ENCODE assay signal across 26 cellular contexts in the genomic region with DNA sequence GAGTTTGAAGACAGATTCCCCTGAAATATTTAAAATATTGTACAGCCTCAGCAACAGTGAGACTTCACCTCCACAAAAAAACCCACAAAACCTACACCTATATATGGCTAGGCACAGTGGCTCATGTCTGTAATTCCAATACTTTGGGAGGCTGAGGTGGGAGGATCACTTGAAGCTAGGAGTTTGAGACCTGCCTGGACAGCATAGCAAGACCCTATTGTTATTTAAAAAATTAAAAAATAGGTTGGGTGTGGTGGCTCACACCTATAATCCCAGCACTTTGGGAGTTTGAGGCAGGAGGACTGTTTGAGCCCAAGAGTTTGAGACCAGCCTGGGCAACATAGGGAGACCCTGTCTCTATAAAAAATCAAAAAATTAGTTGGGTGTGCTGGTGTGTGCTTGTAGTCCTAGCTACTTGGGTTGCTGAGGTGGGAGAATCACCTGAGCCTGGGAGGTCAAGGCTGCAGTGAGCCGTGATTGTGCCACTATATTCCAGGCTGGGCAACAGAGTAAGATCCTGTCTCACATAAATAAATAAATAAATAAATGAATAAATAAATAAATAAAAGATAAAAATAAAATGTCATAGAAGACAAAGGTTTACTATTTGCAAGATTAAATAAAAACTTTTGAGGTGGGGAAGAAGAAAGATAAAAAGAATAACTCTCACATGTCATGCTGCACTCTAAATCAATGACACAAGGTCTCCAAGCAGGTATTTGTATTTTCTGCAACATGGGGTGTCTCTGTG. TPM values are rescaled to one million over a fixed set of nuclear protein-coding genes. Genes with fewer than 3 reads are reported as not detected.
DNase-seq lines count a peak whose midpoint lies in the region; ATAC-seq, FAIRE-seq and TF ChIP-seq lines count a peak whose summit lies in the region.
"Had no signal": no experiment of that assay in that cellular context is flagged by ENCODE, and none has a peak within 500 bp of the region (broad histone marks: within the 10 kb centered on the region; RNA-seq: fewer than 3 reads in every experiment).

No MANE protein-coding gene starts in this region.

- no peak overlapping the region for H2BK20ac ChIP-seq in H1 (ENCODE audit: low read length)

- no peak overlapping the region for H3K9ac ChIP-seq in HepG2 (ENCODE audit: insufficient read depth, low read depth, low read length)
- H3K9ac ChIP-seq in H1 (replicated peaks in 1 of 4; ENCODE audit: extremely low read depth in 1 of 4, low read depth in 3 of 4, low read length in 3 of 4): no peak overlapping the region
- H3K9ac ChIP-seq: BLaER1 had no signal

- H3K79me1 ChIP-seq in H1 (ENCODE audit: low read depth, low read length): no peaks in the 10 kb centered on the region; the same call in 1 of the 2 replicates

- H4K91ac ChIP-seq in H1 (replicated peaks; ENCODE audit: insufficient read length, low read length): no peak overlapping the region

- in situ Hi-C loops in HepG2 (cut with HindIII; ENCODE audit: extremely low pct_ligation_motif_present, low pct_unique_long_range_greater_than_20kb): no loop called here

- no peak overlapping the region for H3K4me3 ChIP-seq in HepG2 (replicated peaks in 1 of 3; ENCODE audit: insufficient read depth in 1 of 3, low read depth in 2 of 3, low read length in 3 of 3)
- no peak overlapping the region for H3K4me3 ChIP-seq in right lobe of liver
- no peak overlapping the region for H3K4me3 ChIP-seq in HEK293 (ENCODE audit: low read depth, low read length)
- H3K4me3 ChIP-seq in H1 (ENCODE audit: extremely low read depth in 1 of 4, insufficient read depth in 2 of 4, low read depth in 3 of 4, low read length in 4 of 4): no peak overlapping the region
- H3K4me3 ChIP-seq in lower lobe of right lung: no peak overlapping the region
- H3K4me3 ChIP-seq: BLaER1, GM12878 had no signal

- WGBS in HepG2 (ENCODE audit: low lambda C conversion rate): 100% methylated on average over 1 of the region's 1 CpG
- WGBS in right lobe of liver (ENCODE audit: insufficient coverage, low coverage, low lambda C conversion rate, missing lambda C conversion rate): 67% methylated on average over 1 of the region's 1 CpG
- WGBS in H1 (ENCODE audit: extremely low coverage in 1 of 2, insufficient coverage in 1 of 2, insufficient read length in 1 of 2, insufficient replicate concordance in 2 of 2, low coverage in 1 of 2, low lambda C conversion rate in 2 of 2, missing lambda C conversion rate in 1 of 2), 2 experiments: 94% methylated on average over 1 of the region's 1 CpG; no CpG with 5 or more reads in 1 of the 2 experiments

- no peak overlapping the region for H4K5ac ChIP-seq in H1 (ENCODE audit: insufficient read length, low read depth, low read length)

- H2BK120ac ChIP-seq in H1 (replicated peaks; ENCODE audit: low read depth, low read length): no peak overlapping the region

- H2BK5ac ChIP-seq in H1 (ENCODE audit: low read depth, low read length): no peak overlapping the region

- H3K27ac Mint-ChIP-seq in activated T-helper 17 cell treated with anti-CD3 and anti-CD28 coated beads, Interleukin-2, amount 50 U/mL, for 72 hours: no peak overlapping the region
- H3K27ac Mint-ChIP-seq: CD4-positive, CD25-positive, alpha-beta regulatory T cell; CD8-positive, alpha-beta memory T cell had no signal

- TF ChIP-seq EP300 in HepG2 (IDR thresholded peaks at IDR 0.05; ENCODE audit: low read depth in 2 of 2, low read length in 2 of 2) (no peak), HepG2 (CRISPR knock-in tag; IDR thresholded peaks at IDR 0.05; ENCODE audit: borderline replicate concordance) (no peak), H1 (IDR thresholded peaks at IDR 0.05; ENCODE audit: borderline replicate concordance in 1 of 2, low read depth in 2 of 2, low read length in 2 of 2) (no peak)

- H3K4ac ChIP-seq in H1 (replicated peaks; ENCODE audit: insufficient read length, low read depth, low read length): no peak overlapping the region

- no peaks in the 10 kb centered on the region for H3K4me1 Mint-ChIP-seq in activated T-helper 17 cell treated with anti-CD3 and anti-CD28 coated beads, Interleukin-2, amount 50 U/mL, for 72 hours

- H3K14ac ChIP-seq in H1 (ENCODE audit: insufficient read length): no peak overlapping the region

- no peaks in the 10 kb centered on the region for H3K23me2 ChIP-seq in H1 (ENCODE audit: low read depth, low read length)

- peaks cover 0 to 36% of the 10 kb centered on the region in 2 experiments; a peak in 4 of 5 replicates for H3K36me3 ChIP-seq in HepG2 (replicated peaks in 1 of 2; ENCODE audit: control insufficient read depth in 1 of 2, insufficient read depth in 2 of 2, low read length in 2 of 2)
- H3K36me3 ChIP-seq in right lobe of liver: peaks cover 0 to 2% (median 0%) of the 10 kb centered on the region in 4 donors
- H3K36me3 ChIP-seq in HEK293 (ENCODE audit: control insufficient read depth in 2 of 2, insufficient read depth in 1 of 2, low read length in 2 of 2): peaks cover 13 to 51% of the 10 kb centered on the region in 2 experiments
- peaks cover 0 to 46% (median 10%) of the 10 kb centered on the region in 4 experiments; a peak in 4 of 8 replicates for H3K36me3 ChIP-seq in H1 (ENCODE audit: control insufficient read depth in 2 of 4, insufficient read depth in 4 of 4, low read length in 3 of 4)
- peaks cover 39% of the 10 kb centered on the region for H3K36me3 ChIP-seq in lower lobe of right lung

- H3K9me3 ChIP-seq in HepG2 (ENCODE audit: low read length): no peaks in the 10 kb centered on the region
- no peaks in the 10 kb centered on the region for H3K9me3 ChIP-seq in right lobe of liver
- no peaks in the 10 kb centered on the region for H3K9me3 ChIP-seq in HEK293 (ENCODE audit: control insufficient read depth, insufficient read depth, low read depth, low read length)
- no peaks in the 10 kb centered on the region for H3K9me3 ChIP-seq in H1 (ENCODE audit: insufficient read depth in 2 of 2, low read depth in 1 of 2, low read length in 1 of 2)
- H3K9me3 ChIP-seq in lower lobe of right lung: no peaks in the 10 kb centered on the region
- H3K9me3 ChIP-seq: BE2C had no signal

- no peak for TF ChIP-seq RAD21 in HepG2 (CRISPR knock-in tag; IDR thresholded peaks at IDR 0.05)
- no peak for TF ChIP-seq RAD21 in H1 (IDR thresholded peaks at IDR 0.05 in 1 of 2, conservative IDR thresholded peaks at IDR 0.05 in 1 of 2; ENCODE audit: low read depth in 2 of 2, low read length in 2 of 2)

- H3K18ac ChIP-seq in H1 (ENCODE audit: extremely low read depth, low read length): no peak overlapping the region

- peaks cover 4% of the 10 kb centered on the region for H3K79me2 ChIP-seq in HepG2 (ENCODE audit: insufficient read depth, low read length)
- H3K79me2 ChIP-seq in H1 (ENCODE audit: control insufficient read depth in 1 of 2, insufficient read depth in 2 of 2, low read length in 2 of 2): no peaks in the 10 kb centered on the region

- no peak overlapping the region for H2BK12ac ChIP-seq in H1 (ENCODE audit: low read depth, low read length)

- TF ChIP-seq CTCF in HepG2 (CRISPR knock-in tag; IDR thresholded peaks at IDR 0.05): no peak
- TF ChIP-seq CTCF in right lobe of liver (IDR thresholded peaks at IDR 0.05): no peak
- TF ChIP-seq CTCF in HEK293 (tag by site-specific recombination; IDR thresholded peaks at IDR 0.05): no peak
- no peak for TF ChIP-seq CTCF in H1 (IDR thresholded peaks at IDR 0.05; ENCODE audit: control extremely low read depth in 1 of 3, insufficient read depth in 1 of 3, low read depth in 1 of 3, low read length in 3 of 3)
- TF ChIP-seq CTCF in lower lobe of right lung (IDR thresholded peaks at IDR 0.05): no peak

- H3K36me3 Mint-ChIP-seq in activated T-helper 17 cell treated with anti-CD3 and anti-CD28 coated beads, Interleukin-2, amount 50 U/mL, for 72 hours (ENCODE audit: low read depth): peaks cover 77% of the 10 kb centered on the region

- CTCF ChIA-PET in HepG2 (lab: Yijun Ruan, JAX; ENCODE audit: low intra/inter-chr PET ratio, low total read pairs) (no interaction called here), HEK293 (lab: Yijun Ruan, JAX) (interaction anchor here (0.6 kb wide), 1 partner anchor 73 kb away, joined by 3 read pairs; no protein-coding TSS in a partner anchor), H1 (lab: Charles Lee; ENCODE audit: partially characterized antibody) (no interaction called here)

- H2AK5ac ChIP-seq in H1 (ENCODE audit: low read depth, low read length): no peak overlapping the region

- BruUV-seq in HepG2 (replicated peaks; lab: Mats Ljungman, UMichigan): no TSS peak

- no peak overlapping the region for H3K23ac ChIP-seq in H1 (ENCODE audit: insufficient read length)

- H2AFZ ChIP-seq in HepG2 (ENCODE audit: low read length) (no peak overlapping the region), H1 (ENCODE audit: low read length) (no peak overlapping the region)

- H3K9me3 Mint-ChIP-seq in activated T-helper 17 cell treated with anti-CD3 and anti-CD28 coated beads, Interleukin-2, amount 50 U/mL, for 72 hours: no peaks in the 10 kb centered on the region

- DNase-seq in HepG2 (ENCODE audit: low spot score): no peak
- no peak for DNase-seq in right lobe of liver
- no peak for DNase-seq in H1 (ENCODE audit: low read depth in 1 of 2, low spot score in 2 of 2)
- no peak for DNase-seq in NCI-H1436 treated with DMSO at 0.1 percent for 48 hours (lab: John Stamatoyannopoulos, UW)
- no peak for DNase-seq in lower lobe of right lung
- DNase-seq: ACHN; BE2C; C1 segment of cervical spinal cord; CD4-positive, alpha-beta memory T cell; CD8-positive, alpha-beta memory T cell; COR-L47; DMS 273 treated with DMSO at 0.1 percent for 48 hours; DMS153; DMS53; DMS79; DND-41; EL; GDM1 had no signal

- POLR2A ChIA-PET in HepG2 (lab: Yijun Ruan, JAX): no interaction called here
- POLR2A ChIA-PET in HEK293 (lab: Yijun Ruan, JAX): no interaction called here
- POLR2A ChIA-PET in H1 (lab: Charles Lee; ENCODE audit: partially characterized antibody): no interaction called here

- H3K27me3 ChIP-seq in HepG2 (ENCODE audit: control insufficient read depth in 1 of 2, insufficient read depth in 2 of 2, low read length in 2 of 2) (no peaks in the 10 kb centered on the region), right lobe of liver (no peaks in the 10 kb centered on the region), H1 (replicated peaks in 1 of 4; ENCODE audit: control insufficient read depth in 3 of 4, extremely low read depth in 1 of 4, insufficient read depth in 3 of 4, low read length in 3 of 4) (no peaks in the 10 kb centered on the region), lower lobe of right lung (ENCODE audit: low read depth) (no peaks in the 10 kb centered on the region)
- H3K27me3 ChIP-seq: BE2C, BLaER1 had no signal

- H3K56ac ChIP-seq in H1 (replicated peaks; ENCODE audit: insufficient read length, low read depth, low read length): no peak overlapping the region

- TF ChIP-seq POLR2A in HepG2 (IDR thresholded peaks at IDR 0.05; ENCODE audit: insufficient read depth in 1 of 2, low read depth in 2 of 2, low read length in 2 of 2) (no peak), right lobe of liver (IDR thresholded peaks at IDR 0.05) (no peak), H1 (IDR thresholded peaks at IDR 0.05; ENCODE audit: control extremely low read depth in 1 of 2, low read depth in 2 of 2, low read length in 2 of 2) (no peak)

- H3K4me2 ChIP-seq in HepG2 (ENCODE audit: low read depth, low read length) (no peak overlapping the region), H1 (ENCODE audit: insufficient read depth in 1 of 2, low read depth in 2 of 2, low read length in 2 of 2) (no peak overlapping the region)
- H3K4me2 ChIP-seq: BLaER1 had no signal

- no peak overlapping the region for H3K27ac ChIP-seq in HepG2 (ENCODE audit: extremely low read length, insufficient read depth, low read length)
- no peak overlapping the region for H3K27ac ChIP-seq in right lobe of liver
- H3K27ac ChIP-seq in HEK293 (ENCODE audit: extremely low read depth, low read depth, low read length): no peak overlapping the region
- peak overlapping the region; percentile 24; the same call in 1 of the 2 replicates for H3K27ac ChIP-seq in H1 (ENCODE audit: low read depth, low read length)
- H3K27ac ChIP-seq in lower lobe of right lung: no peak overlapping the region
- H3K27ac ChIP-seq: 22Rv1, BLaER1 had no signal

- H3K4me3 Mint-ChIP-seq in activated T-helper 17 cell treated with anti-CD3 and anti-CD28 coated beads, Interleukin-2, amount 50 U/mL, for 72 hours: no peak overlapping the region
- H3K4me3 Mint-ChIP-seq: CD14-positive monocyte; CD4-positive, alpha-beta memory T cell; CD4-positive, CD25-positive, alpha-beta regulatory T cell; CD8-positive, alpha-beta memory T cell had no signal

- no peak overlapping the region for H2BK15ac ChIP-seq in H1 (ENCODE audit: low read length)

- H4K20me1 ChIP-seq in HepG2 (ENCODE audit: insufficient read depth, low read length): no peaks in the 10 kb centered on the region
- H4K20me1 ChIP-seq in H1 (replicated peaks in 1 of 2; ENCODE audit: control insufficient read depth in 1 of 2, insufficient read depth in 2 of 2, low read length in 2 of 2): no peaks in the 10 kb centered on the region
- H4K20me1 ChIP-seq: BLaER1 had no signal

- intact Hi-C loops in HepG2 (cut with micrococcal nuclease; ENCODE audit: unreplicated experiment) (loop anchor here (5.0 kb wide), 1 partner anchor 134 kb away; no protein-coding TSS in a partner anchor), right lobe of liver (cut with DNase I) (no loop called here), lower lobe of right lung (cut with DNase I) (no loop called here)

- no peak overlapping the region for H4K8ac ChIP-seq in H1 (ENCODE audit: extremely low read depth, insufficient read depth, low read length)

- H3K4me1 ChIP-seq in HepG2 (ENCODE audit: insufficient read depth, low read length) (peaks cover 39% of the 10 kb centered on the region), right lobe of liver (peaks cover 0 to 10% (median 0%) of the 10 kb centered on the region in 4 donors), HEK293 (ENCODE audit: control insufficient read depth, insufficient read depth, low read length) (no peaks in the 10 kb centered on the region), H1 (replicated peaks in 1 of 4; ENCODE audit: control insufficient read depth in 3 of 4, insufficient read depth in 4 of 4, low read length in 3 of 4) (no peaks in the 10 kb centered on the region), lower lobe of right lung (peaks cover 5% of the 10 kb centered on the region)
- H3K4me1 ChIP-seq: BE2C, BLaER1 had no signal

- no peak for FAIRE-seq in HepG2 (lab: Jason Lieb, UNC)
- FAIRE-seq in H1 (lab: Jason Lieb, UNC): no peak
- FAIRE-seq: GM12878, GM19239 had no signal

- ATAC-seq in HepG2: no peak
- no peak for ATAC-seq in right lobe of liver
- no peak for ATAC-seq in activated T-helper 17 cell treated with anti-CD3 and anti-CD28 coated beads, Interleukin-2, amount 50 U/mL, for 72 hours (replicated peaks)
- ATAC-seq in lower lobe of right lung: no peak
- ATAC-seq: GM12878 had no signal

- no peaks in the 10 kb centered on the region for H3K27me3 Mint-ChIP-seq in activated T-helper 17 cell treated with anti-CD3 and anti-CD28 coated beads, Interleukin-2, amount 50 U/mL, for 72 hours
- H3K27me3 Mint-ChIP-seq: CD4-positive, alpha-beta memory T cell; CD4-positive, CD25-positive, alpha-beta regulatory T cell; CD8-positive, alpha-beta memory T cell had no signal

RNA-seq across cellular contexts. Expression of a gene that starts 51.1 kb away (rescaled TPM):
- 80.1 and 103 TPM in 2 replicates for total RNA-seq in HepG2 (2016; rRNA removed; fragmentation: Illumina TruSeq; extraction: Trizol)
- 37.4 and 43.4 TPM in 2 replicates for total RNA-seq in HepG2 (2016; cell fraction: cytosol; rRNA removed; fragmentation: Illumina TruSeq; extraction: Trizol; ENCODE audit: low read depth)
- total RNA-seq in HepG2 (2016; cell fraction: insoluble cytoplasmic fraction; rRNA removed; fragmentation: Illumina TruSeq; extraction: Trizol): 81.0 and 99.9 TPM in 2 replicates
- total RNA-seq in HepG2 (2016; cell fraction: membrane; rRNA removed; fragmentation: Illumina TruSeq; extraction: Trizol): 77.6 and 80.4 TPM in 2 replicates
- total RNA-seq in HepG2 (2016; cell fraction: nucleus; rRNA removed; fragmentation: Illumina TruSeq; extraction: Trizol): 80.5 and 89.7 TPM in 2 replicates
- 19.6 and 23.4 TPM in 2 replicates for polyA plus RNA-seq in HepG2 (2011; rRNA removed)
- 9.3 and 13.2 TPM in 2 replicates for polyA plus RNA-seq in HepG2 (2011; cell fraction: cytosol; rRNA removed)
- 14.0 and 14.7 TPM in 2 replicates for polyA plus RNA-seq in HepG2 (2011; cell fraction: nucleus; rRNA removed)
- 35.1 and 43.4 TPM in 2 replicates for polyA plus RNA-seq in HepG2 (2012)
- 37.5 and 43.9 TPM in 2 replicates for polyA plus RNA-seq in HepG2 (2016; cell fraction: cytosol; fragmentation: Illumina TruSeq; extraction: Trizol; ENCODE audit: low read depth)
- polyA plus RNA-seq in HepG2 (2016; cell fraction: insoluble cytoplasmic fraction; fragmentation: Illumina TruSeq; extraction: Trizol; ENCODE audit: low read depth): 94.9 and 98.5 TPM in 2 replicates
- 69.8 and 72.8 TPM in 2 replicates for polyA plus RNA-seq in HepG2 (2016; cell fraction: membrane; fragmentation: Illumina TruSeq; extraction: Trizol; ENCODE audit: low read depth)
- polyA plus RNA-seq in HepG2 (2016; cell fraction: nucleus; fragmentation: Illumina TruSeq; extraction: Trizol; ENCODE audit: insufficient read depth, low read depth): 103 and 104 TPM in 2 replicates
- polyA minus RNA-seq in HepG2 (2011; rRNA and poly(A)+ RNA removed; ENCODE audit: low replicate concordance): 8.6 and 10.2 TPM in 2 replicates
- 11.7 and 12.2 TPM in 2 replicates for polyA minus RNA-seq in HepG2 (2011; cell fraction: cytosol; rRNA and poly(A)+ RNA removed)
- polyA minus RNA-seq in HepG2 (2011; cell fraction: nucleus; rRNA and poly(A)+ RNA removed): 49.2 and 63.3 TPM in 2 replicates
- 10 to 100 TPM; 13.5 to 19.3 (median 14.6) TPM for total RNA-seq in right lobe of liver
- total RNA-seq in H1 (2021; fragmentation: NEBNext Ultra II Directional; extraction: Animal tissue kit (Norgen Biotek cat#: 25700)): 38.5 and 40.5 TPM in 2 replicates
- polyA plus RNA-seq in H1 (2011; rRNA removed): 4.9 and 10.2 TPM in 2 replicates
- polyA plus RNA-seq in H1 (2011; cell fraction: cytosol; rRNA removed): 11.0 TPM
- 5.3 TPM for polyA plus RNA-seq in H1 (2011; cell fraction: nucleus; rRNA removed)
- polyA plus RNA-seq in H1 (2012, experiment 1 of 2): 26.8 to 35.2 TPM (median 27.5 TPM) in 4 replicates
- 2.8 TPM for polyA plus RNA-seq in H1 (2012, experiment 2 of 2)
- 34.6 TPM for polyA plus RNA-seq in H1 (2013, experiment 1 of 2)
- 32.8 TPM for polyA plus RNA-seq in H1 (2013, experiment 2 of 2)
- polyA minus RNA-seq in H1 (2011; rRNA and poly(A)+ RNA removed): 8.9 and 12.7 TPM in 2 replicates
- polyA minus RNA-seq in H1 (2011; cell fraction: cytosol; rRNA and poly(A)+ RNA removed): 8.1 TPM
- polyA minus RNA-seq in H1 (2011; cell fraction: nucleus; rRNA and poly(A)+ RNA removed): 25.7 TPM
- total RNA-seq in activated T-helper 17 cell treated with anti-CD3 and anti-CD28 coated beads, Interleukin-2, amount 50 U/mL, for 72 hours: 10 to 100 TPM; 25.7 to 27.0 TPM
- total RNA-seq in lower lobe of right lung: 26.4 TPM

RNA-seq across cellular contexts. Expression of a gene that starts 51.2 kb away (rescaled TPM):
- total RNA-seq in HepG2 (2016; rRNA removed; fragmentation: Illumina TruSeq; extraction: Trizol) (43.5 and 56.0 TPM in 2 replicates), right lobe of liver (10 to 100 TPM in 3 of 6 experiments, 1 to 10 TPM in 3; 7.7 to 12.7 (median 9.8) TPM), lower lobe of right lung (16.6 TPM)
- total RNA-seq in HepG2 (2016; cell fraction: cytosol; rRNA removed; fragmentation: Illumina TruSeq; extraction: Trizol; ENCODE audit: low read depth): 14.4 and 15.3 TPM in 2 replicates
- 43.0 and 58.6 TPM in 2 replicates for total RNA-seq in HepG2 (2016; cell fraction: insoluble cytoplasmic fraction; rRNA removed; fragmentation: Illumina TruSeq; extraction: Trizol)
- total RNA-seq in HepG2 (2016; cell fraction: membrane; rRNA removed; fragmentation: Illumina TruSeq; extraction: Trizol): 26.8 and 30.0 TPM in 2 replicates
- 46.7 and 53.3 TPM in 2 replicates for total RNA-seq in HepG2 (2016; cell fraction: nucleus; rRNA removed; fragmentation: Illumina TruSeq; extraction: Trizol)
- polyA plus RNA-seq in HepG2 (2011; rRNA removed) (14.4 and 21.8 TPM in 2 replicates), H1 (2011; rRNA removed) (18.1 and 35.9 TPM in 2 replicates)
- polyA plus RNA-seq in HepG2 (2011; cell fraction: cytosol; rRNA removed): 8.2 and 10.9 TPM in 2 replicates
- polyA plus RNA-seq in HepG2 (2011; cell fraction: nucleus; rRNA removed): 11.9 and 14.1 TPM in 2 replicates
- 8.8 and 16.2 TPM in 2 replicates for polyA plus RNA-seq in HepG2 (2012)
- 10.6 and 10.7 TPM in 2 replicates for polyA plus RNA-seq in HepG2 (2016; cell fraction: cytosol; fragmentation: Illumina TruSeq; extraction: Trizol; ENCODE audit: low read depth)
- polyA plus RNA-seq in HepG2 (2016; cell fraction: insoluble cytoplasmic fraction; fragmentation: Illumina TruSeq; extraction: Trizol; ENCODE audit: low read depth): 54.2 and 57.0 TPM in 2 replicates
- polyA plus RNA-seq in HepG2 (2016; cell fraction: membrane; fragmentation: Illumina TruSeq; extraction: Trizol; ENCODE audit: low read depth): 15.8 and 20.8 TPM in 2 replicates
- 41.2 and 46.6 TPM in 2 replicates for polyA plus RNA-seq in HepG2 (2016; cell fraction: nucleus; fragmentation: Illumina TruSeq; extraction: Trizol; ENCODE audit: insufficient read depth, low read depth)
- polyA minus RNA-seq in HepG2 (2011; rRNA and poly(A)+ RNA removed; ENCODE audit: low replicate concordance): 9.6 and 17.7 TPM in 2 replicates
- polyA minus RNA-seq in HepG2 (2011; cell fraction: cytosol; rRNA and poly(A)+ RNA removed): 7.4 and 9.8 TPM in 2 replicates
- polyA minus RNA-seq in HepG2 (2011; cell fraction: nucleus; rRNA and poly(A)+ RNA removed): 39.0 TPM in 2 replicates
- total RNA-seq in H1 (2021; fragmentation: NEBNext Ultra II Directional; extraction: Animal tissue kit (Norgen Biotek cat#: 25700)): 54.4 and 60.9 TPM in 2 replicates
- polyA plus RNA-seq in H1 (2011; cell fraction: cytosol; rRNA removed): 38.0 TPM
- polyA plus RNA-seq in H1 (2011; cell fraction: nucleus; rRNA removed): 20.2 TPM
- 30.9 to 46.6 TPM (median 34.8 TPM) in 4 replicates for polyA plus RNA-seq in H1 (2012, experiment 1 of 2)
- polyA plus RNA-seq in H1 (2012, experiment 2 of 2): 12.3 TPM
- 49.5 TPM for polyA plus RNA-seq in H1 (2013, experiment 1 of 2)
- 45.9 TPM for polyA plus RNA-seq in H1 (2013, experiment 2 of 2)
- polyA minus RNA-seq in H1 (2011; rRNA and poly(A)+ RNA removed): 47.1 and 67.3 TPM in 2 replicates
- polyA minus RNA-seq in H1 (2011; cell fraction: cytosol; rRNA and poly(A)+ RNA removed): 26.3 TPM
- 64.7 TPM for polyA minus RNA-seq in H1 (2011; cell fraction: nucleus; rRNA and poly(A)+ RNA removed)
- total RNA-seq in activated T-helper 17 cell treated with anti-CD3 and anti-CD28 coated beads, Interleukin-2, amount 50 U/mL, for 72 hours: 10 to 100 TPM; 32.7 to 43.7 TPM
